35 cellular contexts compared by ENCODE assay signal in the genomic region with DNA sequence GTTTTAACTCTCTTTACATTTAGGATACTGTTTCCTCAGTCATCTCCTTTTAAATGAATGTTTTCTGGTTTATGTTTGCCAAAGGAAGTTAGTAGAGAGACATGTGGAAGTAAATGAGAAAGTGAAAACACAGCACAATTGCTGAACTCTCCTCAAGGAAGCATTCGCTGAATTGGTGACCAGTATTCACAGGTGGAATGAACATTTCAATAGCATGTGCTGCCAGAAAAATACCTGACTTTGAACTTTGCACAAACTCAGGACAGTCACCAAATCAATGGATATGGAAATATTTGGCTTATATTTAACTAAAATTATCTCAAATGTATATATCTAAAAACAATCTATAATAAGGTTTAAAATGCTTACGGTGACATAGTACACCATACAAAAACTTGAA. TPM values are rescaled to one million over a fixed set of nuclear protein-coding genes. Genes with fewer than 3 reads are reported as not detected.
"Had no signal": no experiment of that assay in that cellular context is flagged by ENCODE, and none has a peak within 500 bp of the region (broad histone marks: within the 10 kb centered on the region; RNA-seq: fewer than 3 reads in every experiment).

No MANE protein-coding gene starts in this region.

- H3K36me3 ChIP-seq: adrenal gland, cardiac muscle cell, gastroesophageal sphincter, left lung, neutrophil, prostate gland, sigmoid colon, tibial nerve, WERI-Rb-1 had no signal

- H3K27ac ChIP-seq: adrenal gland, cardiac muscle cell, gastroesophageal sphincter, left lung, neutrophil, prostate gland, sigmoid colon, tibial nerve, WERI-Rb-1 had no signal

- H3K27me3 Mint-ChIP-seq: brain had no signal

- H3K4me2 ChIP-seq: smooth muscle cell had no signal

- FAIRE-seq: endothelial cell of umbilical vein had no signal

- H3K9me3 ChIP-seq: adrenal gland, gastroesophageal sphincter, left lung, neutrophil, prostate gland, sigmoid colon had no signal

- ATAC-seq: effector memory CD8-positive, alpha-beta T cell; gastroesophageal sphincter; left lung; SK-N-SH treated with all-trans-retinoic acid at 6 μM for 48 hours; T-helper 17 cell had no signal

- H3K4me1 Mint-ChIP-seq: activated CD4-positive, alpha-beta T cell treated with anti-CD3 and anti-CD28 coated beads, Interleukin-2, amount 10 ng/mL, durations not matched to agents 24 days and 14 days; immature natural killer cell; T-helper 17 cell had no signal

- H3K4me3 ChIP-seq: adrenal gland, cardiac muscle cell, gastroesophageal sphincter, left lung, lung, prostate gland, sigmoid colon, smooth muscle cell, tibial nerve had no signal

- H3K4me1 ChIP-seq: adrenal gland, gastroesophageal sphincter, left lung, prostate gland, tibial nerve had no signal

- H3K4me3 Mint-ChIP-seq: activated CD4-positive, alpha-beta memory T cell treated with anti-CD3 and anti-CD28 coated beads for 36 hours; activated CD4-positive, alpha-beta T cell treated with anti-CD3 and anti-CD28 coated beads, Interleukin-2, amount 10 ng/mL, durations not matched to agents 24 days and 14 days; activated naive CD8-positive, alpha-beta T cell; brain; effector memory CD8-positive, alpha-beta T cell; immature natural killer cell; nephron; T-helper 17 cell had no signal

- DNase-seq: activated CD4-positive, alpha-beta memory T cell treated with anti-CD3 and anti-CD28 coated beads for 36 hours; activated CD4-positive, alpha-beta T cell treated with anti-CD3 and anti-CD28 coated beads, Interleukin-2, amount 10 ng/mL, durations not matched to agents 24 days and 14 days; activated CD4-positive, CD25-positive, alpha-beta regulatory T cell treated with anti-CD3 and anti-CD28 coated beads, Interleukin-2, amount 50 U/mL, for 72 hours; activated naive CD4-positive, alpha-beta T cell; activated T-cell treated with anti-CD3 and anti-CD28 coated beads, Interleukin-2, amount 50 U/mL, for 48 hours; adrenal gland; aorta; cortex of kidney; effector memory CD8-positive, alpha-beta T cell; head of caudate nucleus; hippocampal formation; immature natural killer cell; left lung; mesendoderm; retina; sigmoid colon; stimulated activated CD4-positive, alpha-beta T cell treated with anti-CD3 and anti-CD28 coated beads, Interleukin-2, amount 100 ng/mL, for 48 hours; stimulated activated naive CD4-positive, alpha-beta T cell treated with Interleukin-2 at 50 U/mL for 16 hours; T-helper 17 cell; T1000; WERI-Rb-1 had no signal

- H3K36me3 Mint-ChIP-seq: activated CD4-positive, alpha-beta memory T cell treated with anti-CD3 and anti-CD28 coated beads for 36 hours; activated naive CD8-positive, alpha-beta T cell; immature natural killer cell had no signal

- H3K9me3 Mint-ChIP-seq: activated CD4-positive, alpha-beta T cell treated with anti-CD3 and anti-CD28 coated beads, Interleukin-2, amount 10 ng/mL, durations not matched to agents 24 days and 14 days; activated T-helper 2 cell treated with anti-CD3 and anti-CD28 coated beads, Interferon-gamma antibody, Interleukin-2, Interleukin-4, amounts not matched to agents 10 μg/mL and 5 μg/mL and 100 μg/mL, durations not matched to agents 14 hours and 24 hours and 36 hours had no signal

- H3K27me3 ChIP-seq: adrenal gland, cardiac muscle cell, gastroesophageal sphincter, left lung, neutrophil, sigmoid colon, tibial nerve had no signal

- H3K27ac Mint-ChIP-seq: activated CD4-positive, alpha-beta memory T cell treated with anti-CD3 and anti-CD28 coated beads for 36 hours; activated CD4-positive, alpha-beta T cell treated with anti-CD3 and anti-CD28 coated beads, Interleukin-2, amount 10 ng/mL, durations not matched to agents 24 days and 14 days; activated naive CD8-positive, alpha-beta T cell; activated T-helper 2 cell treated with anti-CD3 and anti-CD28 coated beads, Interferon-gamma antibody, Interleukin-2, Interleukin-4, amounts not matched to agents 10 μg/mL and 5 μg/mL and 100 μg/mL, durations not matched to agents 14 hours and 24 hours and 36 hours; brain; effector memory CD8-positive, alpha-beta T cell; immature natural killer cell; T-helper 17 cell had no signal

RNA-seq across cellular contexts. Expression of a gene that starts 28.5 kb away (rescaled TPM):
- total RNA-seq: activated CD4-positive, alpha-beta memory T cell treated with anti-CD3 and anti-CD28 coated beads for 36 hours; activated CD4-positive, alpha-beta T cell treated with anti-CD3 and anti-CD28 coated beads, Interleukin-2, amount 10 ng/mL, durations not matched to agents 24 days and 14 days; activated T-helper 2 cell treated with anti-CD3 and anti-CD28 coated beads, Interferon-gamma antibody, Interleukin-2, Interleukin-4, amounts not matched to agents 10 μg/mL and 5 μg/mL and 100 μg/mL, durations not matched to agents 14 hours and 24 hours and 36 hours; mononuclear cell; T-helper 17 cell had no signal
- polyA plus RNA-seq: immature natural killer cell had no signal
